8 cellular contexts compared by ENCODE assay signal in genomic region chr2:7007846-7008741, GRCh38.
DNase-seq lines count a peak whose midpoint lies in the region; ATAC-seq and TF ChIP-seq lines count a peak whose summit lies in the region.

No MANE protein-coding gene starts in this region.

- no peaks in the 10 kb centered on the region for H3K9me3 ChIP-seq in right atrium auricular region
- H3K9me3 ChIP-seq in sigmoid colon = no peaks in the 10 kb centered on the region

- H3K27ac ChIP-seq in right atrium auricular region = peak overlapping the region; percentile 68 to 76
- peak overlapping the region; percentile 58 to 73 (median 65) for H3K27ac ChIP-seq in sigmoid colon

- H3K36me3 ChIP-seq in right atrium auricular region = no peaks in the 10 kb centered on the region
- H3K36me3 ChIP-seq in sigmoid colon = no peaks in the 10 kb centered on the region

- H3K27me3 Mint-ChIP-seq in activated naive CD8-positive, alpha-beta T cell treated with anti-CD3 and anti-CD28 coated beads, Interleukin-2, amount 50 U/mL, for 24 hours = no peaks in the 10 kb centered on the region

- H3K4me1 ChIP-seq in right atrium auricular region (peaks cover 0 to 63% of the 10 kb centered on the region in 2 donors), sigmoid colon (peaks cover 0 to 74% (median 60%) of the 10 kb centered on the region in 4 donors)

- 52 to 74% methylated on average over 24 of the region's 24 CpGs for WGBS in sigmoid colon, 2 donors

- H3K4me3 Mint-ChIP-seq in activated naive CD8-positive, alpha-beta T cell treated with anti-CD3 and anti-CD28 coated beads, Interleukin-2, amount 50 U/mL, for 24 hours = no peak overlapping the region

- H3K27ac Mint-ChIP-seq in activated naive CD8-positive, alpha-beta T cell treated with anti-CD3 and anti-CD28 coated beads, Interleukin-2, amount 50 U/mL, for 24 hours = no peak overlapping the region

- peaks cover 22% of the 10 kb centered on the region for H3K4me1 Mint-ChIP-seq in activated naive CD8-positive, alpha-beta T cell treated with anti-CD3 and anti-CD28 coated beads, Interleukin-2, amount 50 U/mL, for 24 hours

- no peaks in the 10 kb centered on the region for H3K36me3 Mint-ChIP-seq in activated naive CD8-positive, alpha-beta T cell treated with anti-CD3 and anti-CD28 coated beads, Interleukin-2, amount 50 U/mL, for 24 hours (ENCODE audit: low read depth)

- TF ChIP-seq POLR2A in sigmoid colon (IDR thresholded peaks at IDR 0.05) = no peak

- TF ChIP-seq EP300 in sigmoid colon (IDR thresholded peaks at IDR 0.05) = no peak

- DNase-seq in ELF-1 (ENCODE audit: low read depth, low spot score) (peak; percentile 21), right atrium auricular region (ENCODE audit: low spot score) (peak; percentile 77), sigmoid colon (peak; percentile 93), GM10266 (ENCODE audit: extremely low spot score) (no peak), HEK293T (ENCODE audit: extremely low spot score) (no peak), NCI-H748 treated with DMSO at 0.1 percent for 48 hours (lab: John Stamatoyannopoulos, UW) (no peak)
- DNase-seq in activated naive CD8-positive, alpha-beta T cell treated with anti-CD3 and anti-CD28 coated beads, Interleukin-2, amount 50 U/mL, for 24 hours = no peak

- CTCF ChIA-PET in HEK293T (lab: Yijun Ruan, JAX) = no interaction called here

- no peaks in the 10 kb centered on the region for H3K9me3 Mint-ChIP-seq in activated naive CD8-positive, alpha-beta T cell treated with anti-CD3 and anti-CD28 coated beads, Interleukin-2, amount 50 U/mL, for 24 hours

- H3K4me3 ChIP-seq in right atrium auricular region (peak overlapping the region in 1 of 2 donors; percentile 23), sigmoid colon (peak overlapping the region in 1 of 4 donors; percentile 16)

- H3K27me3 ChIP-seq in right atrium auricular region (no peaks in the 10 kb centered on the region), sigmoid colon (no peaks in the 10 kb centered on the region)

- POLR2A ChIA-PET in HEK293T (lab: Yijun Ruan, JAX) = no interaction called here

- TF ChIP-seq CTCF in right atrium auricular region (IDR thresholded peaks at IDR 0.05) (peak in 1 of 2 donors; percentile 53), sigmoid colon (IDR thresholded peaks at IDR 0.05) (peak; percentile 22 to 42 (median 32)), GM10266 (IDR thresholded peaks at IDR 0.05; ENCODE audit: control insufficient read depth, insufficient read depth, low read depth, missing control alignments) (no peak)

- peak; percentile 62 for ATAC-seq in HG03196 (IDR thresholded peaks at IDR 0.05; ENCODE audit: unreplicated experiment)
- peak; percentile 13 for ATAC-seq in activated naive CD8-positive, alpha-beta T cell treated with anti-CD3 and anti-CD28 coated beads, Interleukin-2, amount 50 U/mL, for 24 hours

- intact Hi-C loops in sigmoid colon (cut with DNase I) = loop anchor here (2.0 kb wide), 1 partner anchor 91 kb away; the partner anchor contains the start of gene RNF144A

TF ChIP-seq in HEK293T, 16 proteins besides CTCF, POLR2A, EP300 and RAD21:
- no peak for TF ChIP-seq HDGF (IDR thresholded peaks at IDR 0.05; ENCODE audit: borderline replicate concordance)
- TF ChIP-seq FOXM1 (IDR thresholded peaks at IDR 0.05; ENCODE audit: borderline replicate concordance) = no peak
- no peak for TF ChIP-seq L3MBTL2 (conservative IDR thresholded peaks at IDR 0.05)
- TF ChIP-seq ELF4 (IDR thresholded peaks at IDR 0.05) = no peak
- no peak for TF ChIP-seq LEF1 (IDR thresholded peaks at IDR 0.05; ENCODE audit: borderline replicate concordance)
- no peak for TF ChIP-seq SP1 (IDR thresholded peaks at IDR 0.05)
- TF ChIP-seq FOXK2 (IDR thresholded peaks at IDR 0.05) = no peak
- no peak for TF ChIP-seq FOXA1 (IDR thresholded peaks at IDR 0.05)
- TF ChIP-seq BHLHE40 (IDR thresholded peaks at IDR 0.05; ENCODE audit: borderline replicate concordance) = no peak
TF ChIP-seq in HEK293T: peak in this region for 0.

Comparison
In these comparisons a context has a peak if more than half of its experiments do, and no peak if none do; other contexts are left out.
1. DNase-seq: peak in ELF-1 (single experiment), right atrium auricular region (single experiment) and sigmoid colon (single experiment); none in activated naive CD8-positive, alpha-beta T cell treated with anti-CD3 and anti-CD28 coated beads, Interleukin-2, amount 50 U/mL, for 24 hours (single experiment), GM10266 (single experiment), HEK293T (single experiment) and NCI-H748 treated with DMSO at 0.1 percent for 48 hours (single experiment).